Comparison of ENCODE assay signal across 10 cellular contexts in genomic region chr3:9778102-9778501, GRCh38. TPM values are rescaled to one million over a fixed set of nuclear protein-coding genes. Genes with fewer than 3 reads are reported as not detected.
DNase-seq lines count a peak whose midpoint lies in the region; ATAC-seq and TF ChIP-seq lines count a peak whose summit lies in the region.
"Had no signal": no experiment of that assay in that cellular context is flagged by ENCODE, and none has a peak within 500 bp of the region (broad histone marks: within the 10 kb centered on the region; RNA-seq: fewer than 3 reads in every experiment).

No MANE protein-coding gene starts in this region.

- H3K27me3 ChIP-seq in prostate gland (replicated peaks; ENCODE audit: insufficient read depth), result no peaks in the 10 kb centered on the region
- H3K27me3 ChIP-seq: right lobe of liver had no signal

- peaks cover 70% of the 10 kb centered on the region for H3K4me1 Mint-ChIP-seq in activated T-cell treated with anti-CD3 and anti-CD28 coated beads, Interleukin-2, amount 50 U/mL, for 24 hours (ENCODE audit: low read depth)
- H3K4me1 Mint-ChIP-seq in immature natural killer cell, result peaks cover 51 to 63% of the 10 kb centered on the region in 2 donors
- H3K4me1 Mint-ChIP-seq in stimulated activated naive CD8-positive, alpha-beta T cell treated with anti-CD3 and anti-CD28 coated beads, Interleukin-15, amount 100 ng/mL, for 72 hours, result peaks cover 76% of the 10 kb centered on the region

- TF ChIP-seq POLR2A in prostate gland (IDR thresholded peaks at IDR 0.05), result no peak

- H3K36me3 ChIP-seq in prostate gland, result no peaks in the 10 kb centered on the region

- no peak for TF ChIP-seq CTCF in prostate gland (IDR thresholded peaks at IDR 0.05)

- no peaks in the 10 kb centered on the region for H3K9me3 ChIP-seq in prostate gland
- H3K9me3 ChIP-seq: right lobe of liver had no signal

- peak; percentile 38 for DNase-seq in activated gamma-delta T cell treated with anti-CD3 and anti-CD28 coated beads, Interleukin-2, amount 50 U/mL, for 16 hours (ENCODE audit: low read depth)
- DNase-seq in activated gamma-delta T cell (lab: John Stamatoyannopoulos, UW), result no peak
- DNase-seq in activated T-cell treated with anti-CD3 and anti-CD28 coated beads, Interleukin-2, amount 50 U/mL, for 24 hours, result peak; percentile 68
- DNase-seq in immature natural killer cell, result no peak
- DNase-seq in stimulated activated naive CD8-positive, alpha-beta T cell treated with anti-CD3 and anti-CD28 coated beads, Interleukin-15, amount 100 ng/mL, for 72 hours, result peak; percentile 71 to 85
- no peak for DNase-seq in prostate gland (ENCODE audit: low spot score)
- DNase-seq in H4 (ENCODE audit: low spot score), result no peak
- no peak for DNase-seq in posterior vena cava (ENCODE audit: low spot score)
- DNase-seq: NCI-H1436 treated with DMSO at 0.1 percent for 48 hours, right lobe of liver had no signal

- intact Hi-C loops in prostate gland (cut with DNase I), result no loop called here
- intact Hi-C loops in posterior vena cava (cut with DNase I), result no loop called here

- H3K27ac Mint-ChIP-seq in activated T-cell treated with anti-CD3 and anti-CD28 coated beads, Interleukin-2, amount 50 U/mL, for 24 hours, result peak overlapping the region; percentile 91
- H3K27ac Mint-ChIP-seq in immature natural killer cell, result peak overlapping the region; percentile 10 to 96 (median 52)
- H3K27ac Mint-ChIP-seq in stimulated activated naive CD8-positive, alpha-beta T cell treated with anti-CD3 and anti-CD28 coated beads, Interleukin-15, amount 100 ng/mL, for 72 hours, result peak overlapping the region; percentile 98 to 99

- peaks cover 2% of the 10 kb centered on the region for H3K9me3 Mint-ChIP-seq in activated T-cell treated with anti-CD3 and anti-CD28 coated beads, Interleukin-2, amount 50 U/mL, for 24 hours
- H3K9me3 Mint-ChIP-seq in immature natural killer cell, result no peaks in the 10 kb centered on the region
- peaks cover 0 to 3% of the 10 kb centered on the region in 2 donors for H3K9me3 Mint-ChIP-seq in stimulated activated naive CD8-positive, alpha-beta T cell treated with anti-CD3 and anti-CD28 coated beads, Interleukin-15, amount 100 ng/mL, for 72 hours

- no peaks in the 10 kb centered on the region for H3K4me1 ChIP-seq in prostate gland (replicated peaks)

- no peak overlapping the region for H3K27ac ChIP-seq in prostate gland
- H3K27ac ChIP-seq: right lobe of liver had no signal

- ATAC-seq in stimulated activated naive CD8-positive, alpha-beta T cell treated with anti-CD3 and anti-CD28 coated beads, Interleukin-15, amount 100 ng/mL, for 72 hours, result peak; percentile 89

- no peaks in the 10 kb centered on the region for H3K27me3 Mint-ChIP-seq in activated T-cell treated with anti-CD3 and anti-CD28 coated beads, Interleukin-2, amount 50 U/mL, for 24 hours
- peaks cover 4 to 9% (median 6%) of the 10 kb centered on the region in 3 donors for H3K27me3 Mint-ChIP-seq in immature natural killer cell (ENCODE audit: low read depth in 3 of 3)
- H3K27me3 Mint-ChIP-seq in stimulated activated naive CD8-positive, alpha-beta T cell treated with anti-CD3 and anti-CD28 coated beads, Interleukin-15, amount 100 ng/mL, for 72 hours, result no peaks in the 10 kb centered on the region

- H3K36me3 Mint-ChIP-seq in activated T-cell treated with anti-CD3 and anti-CD28 coated beads, Interleukin-2, amount 50 U/mL, for 24 hours (ENCODE audit: low read depth), result peaks cover 44% of the 10 kb centered on the region
- peaks cover 0 to 14% (median 4%) of the 10 kb centered on the region in 3 donors for H3K36me3 Mint-ChIP-seq in immature natural killer cell

- no peak overlapping the region for H3K4me3 ChIP-seq in prostate gland
- H3K4me3 ChIP-seq: right lobe of liver had no signal

- H3K4me3 Mint-ChIP-seq in activated T-cell treated with anti-CD3 and anti-CD28 coated beads, Interleukin-2, amount 50 U/mL, for 24 hours, result peak overlapping the region; percentile 58
- H3K4me3 Mint-ChIP-seq in immature natural killer cell, result peak overlapping the region in 2 of 5 donors; percentile 9 to 21
- H3K4me3 Mint-ChIP-seq in stimulated activated naive CD8-positive, alpha-beta T cell treated with anti-CD3 and anti-CD28 coated beads, Interleukin-15, amount 100 ng/mL, for 72 hours, result peak overlapping the region; percentile 67 to 68

RNA-seq across cellular contexts. Expression of gene CAMK1, which starts 8.4 kb away (rescaled TPM):
- 10 to 100 TPM; 15.4 to 29.0 (median 19.2) TPM for polyA plus RNA-seq in immature natural killer cell
- total RNA-seq in prostate gland (100 to 1,000 TPM in 1 of 2 donors, 10 to 100 TPM in 1; 74.4 to 167 TPM), posterior vena cava (10 to 100 TPM; 47.8 to 50.6 TPM)
- 4.9 and 16.6 TPM in 2 replicates for total RNA-seq in H4 (2014; rRNA removed; shearing (Covaris generic))

RNA-seq across cellular contexts. Expression of gene TADA3, which starts 14.2 kb away (rescaled TPM):
- 100 to 1,000 TPM in 1 of 3 donors, 10 to 100 TPM in 2; 58.1 to 121 (median 73.6) TPM for polyA plus RNA-seq in immature natural killer cell
- total RNA-seq in prostate gland (100 to 1,000 TPM; 130 to 131 TPM), posterior vena cava (10 to 100 TPM; 44.2 to 48.8 TPM)
- total RNA-seq in H4 (2014; rRNA removed; shearing (Covaris generic)), result 81.5 and 95.9 TPM in 2 replicates

RNA-seq across cellular contexts. Expression of gene ARPC4, which starts 14.8 kb away (rescaled TPM):
- 100 to 1,000 TPM; 378 to 470 (median 428) TPM for polyA plus RNA-seq in immature natural killer cell
- total RNA-seq in prostate gland (100 to 1,000 TPM; 121 to 152 TPM), posterior vena cava (100 to 1,000 TPM; 144 to 148 TPM)
- 227 and 296 TPM in 2 replicates for total RNA-seq in H4 (2014; rRNA removed; shearing (Covaris generic))

RNA-seq across cellular contexts. Expression of gene OGG1, which starts 28.4 kb away (rescaled TPM):
- polyA plus RNA-seq in immature natural killer cell, result 10 to 100 TPM; 30.3 to 57.3 (median 44.4) TPM
- total RNA-seq in prostate gland (10 to 100 TPM; 22.6 to 38.2 TPM), posterior vena cava (10 to 100 TPM; 15.4 to 23.4 TPM)
- total RNA-seq in H4 (2014; rRNA removed; shearing (Covaris generic)), result 12.9 and 13.0 TPM in 2 replicates

RNA-seq across cellular contexts. Expression of gene TTLL3, which starts 32.0 kb away (rescaled TPM):
- 10 to 100 TPM in 1 of 3 donors, 1 to 10 TPM in 2; 4.2 to 10.1 (median 5.0) TPM for polyA plus RNA-seq in immature natural killer cell
- 10 to 100 TPM; 40.7 to 69.0 TPM for total RNA-seq in prostate gland
- 4.4 and 5.4 TPM in 2 replicates for total RNA-seq in H4 (2014; rRNA removed; shearing (Covaris generic))
- total RNA-seq in posterior vena cava, result 10 to 100 TPM; 24.9 to 44.4 TPM

Comparison
In these comparisons a context has a peak if more than half of its experiments do, and no peak if none do; other contexts are left out.
1. DNase-seq: peak in activated gamma-delta T cell treated with anti-CD3 and anti-CD28 coated beads, Interleukin-2, amount 50 U/mL, for 16 hours (single experiment), activated T-cell treated with anti-CD3 and anti-CD28 coated beads, Interleukin-2, amount 50 U/mL, for 24 hours (single experiment) and stimulated activated naive CD8-positive, alpha-beta T cell treated with anti-CD3 and anti-CD28 coated beads, Interleukin-15, amount 100 ng/mL, for 72 hours (2 of 2); none in activated gamma-delta T cell (single experiment), immature natural killer cell (0 of 3), prostate gland (single experiment), H4 (single experiment) and posterior vena cava (single experiment).
2. Peak in every context shown above with its lines, with median percentiles within 50 percentile points of each other: H3K27ac Mint-ChIP-seq.